Comparison of ENCODE assay signal across 8 cellular contexts in genomic region chr6:32941412-32941784, GRCh38.
DNase-seq lines count a peak whose midpoint lies in the region; ATAC-seq, FAIRE-seq and TF ChIP-seq lines count a peak whose summit lies in the region.

No MANE protein-coding gene starts in this region.

- TF ChIP-seq CTCF in GM13976 (IDR thresholded peaks at IDR 0.05; ENCODE audit: borderline replicate concordance, control extremely low read depth, extremely low read depth, insufficient read depth, missing control alignments), result no peak
- TF ChIP-seq CTCF in neutrophil (IDR thresholded peaks at IDR 0.05), result no peak
- TF ChIP-seq CTCF in D721Med (IDR thresholded peaks at IDR 0.05; ENCODE audit: insufficient read depth, missing control alignments), result no peak

- H3K27ac ChIP-seq in neutrophil, result peak overlapping the region; percentile 66

- ATAC-seq in GM21723 (IDR thresholded peaks at IDR 0.05; ENCODE audit: unreplicated experiment), result peak; percentile 55

- H3K9me3 ChIP-seq in neutrophil, result no peaks in the 10 kb centered on the region

- H3K4me3 Mint-ChIP-seq in activated naive CD4-positive, alpha-beta T cell treated with anti-CD3 and anti-CD28 coated beads, Interleukin-2, amount 50 U/mL, for 24 hours, result peak overlapping the region; percentile 89

- peaks cover 2% of the 10 kb centered on the region for H3K36me3 Mint-ChIP-seq in activated naive CD4-positive, alpha-beta T cell treated with anti-CD3 and anti-CD28 coated beads, Interleukin-2, amount 50 U/mL, for 24 hours

- H3K27me3 ChIP-seq in neutrophil, result no peaks in the 10 kb centered on the region

- no peaks in the 10 kb centered on the region for H3K27me3 Mint-ChIP-seq in activated naive CD4-positive, alpha-beta T cell treated with anti-CD3 and anti-CD28 coated beads, Interleukin-2, amount 50 U/mL, for 24 hours

- peaks cover 71% of the 10 kb centered on the region for H3K4me1 Mint-ChIP-seq in activated naive CD4-positive, alpha-beta T cell treated with anti-CD3 and anti-CD28 coated beads, Interleukin-2, amount 50 U/mL, for 24 hours

- no peaks in the 10 kb centered on the region for H3K9me3 Mint-ChIP-seq in activated naive CD4-positive, alpha-beta T cell treated with anti-CD3 and anti-CD28 coated beads, Interleukin-2, amount 50 U/mL, for 24 hours

- peak overlapping the region in 1 of 2 experiments; percentile 60 for H3K4me3 ChIP-seq in neutrophil (ENCODE audit: low read depth in 1 of 2, low read length in 1 of 2)

- peak; percentile 49 for DNase-seq in GM13976 (ENCODE audit: low spot score)
- DNase-seq in NAMALWA (ENCODE audit: low spot score), result peak; percentile 79
- DNase-seq in D721Med (ENCODE audit: insufficient read length, low spot score), result no peak
- DNase-seq in NCI-H2196 (lab: John Stamatoyannopoulos, UW; ENCODE audit: unreplicated experiment), result no peak
- DNase-seq in cortex of kidney (lab: John Stamatoyannopoulos, UW), result no peak

- no peak for FAIRE-seq in D721Med (lab: Jason Lieb, UNC)

- peaks cover 72 to 74% of the 10 kb centered on the region in 2 experiments for H3K4me1 ChIP-seq in neutrophil (ENCODE audit: control insufficient read depth in 1 of 2, insufficient read depth in 1 of 2, low read depth in 1 of 2, low read length in 1 of 2)

- H3K36me3 ChIP-seq in neutrophil, result no peaks in the 10 kb centered on the region

- H3K27ac Mint-ChIP-seq in activated naive CD4-positive, alpha-beta T cell treated with anti-CD3 and anti-CD28 coated beads, Interleukin-2, amount 50 U/mL, for 24 hours, result peak overlapping the region; percentile 93

- in situ Hi-C loops in GM13976 (cut with MboI; ENCODE audit: low sequenced_read_pairs, unreplicated experiment), result no loop called here

Comparison
In these comparisons a context has a peak if more than half of its experiments do, and no peak if none do; other contexts are left out.
1. DNase-seq: peak in GM13976 (single experiment) and NAMALWA (single experiment); none in D721Med (single experiment), NCI-H2196 (single experiment) and cortex of kidney (single experiment).